In genomic region chr14:93332853-93333630, GRCh38 we compare ENCODE assay signal across 8 cellular contexts. TPM values are rescaled to one million over a fixed set of nuclear protein-coding genes. Genes with fewer than 3 reads are reported as not detected.
DNase-seq lines count a peak whose midpoint lies in the region; ATAC-seq and TF ChIP-seq lines count a peak whose summit lies in the region.

TSS of gene BTBD7 (minus strand) at chr14:93333036. CDS start at chr14:93296051, 36,985 bp downstream.

- peaks cover 0 to 2% of the 10 kb centered on the region in 2 donors for H3K36me3 ChIP-seq in aorta (ENCODE audit: control insufficient read depth in 1 of 2, insufficient read depth in 2 of 2, low read length in 1 of 2)

- WGBS in aorta, 2 donors, result 0% methylated on average over 49 to 74 of the region's 74 CpGs

- peaks cover 0 to 11% of the 10 kb centered on the region in 2 donors for H3K4me1 ChIP-seq in aorta (ENCODE audit: control insufficient read depth in 1 of 2, insufficient read depth in 2 of 2, low read length in 2 of 2)

- no peak for TF ChIP-seq CTCF in astrocyte of the cerebellum (IDR thresholded peaks at IDR 0.05; ENCODE audit: low read depth, low read length, missing control alignments)

- peak; percentile 97 to 98 for DNase-seq in NCI-H2081 (lab: John Stamatoyannopoulos, UW)
- DNase-seq in T-helper 9 cell, result peak; percentile 95
- peak; percentile 83 for DNase-seq in astrocyte of the cerebellum (ENCODE audit: low read depth)
- DNase-seq in hepatic stellate cell (ENCODE audit: low spot score), result peak; percentile 96
- peak; percentile 77 for DNase-seq in renal cortical epithelial cell (ENCODE audit: low read depth)
- peak; percentile 97 to 99 for DNase-seq in aorta

- H3K27ac ChIP-seq in aorta (ENCODE audit: low read depth in 1 of 2, low read length in 2 of 2), result peak within 1 kb of the TSS; percentile 84 to 93

- ATAC-seq in GM18511 (IDR thresholded peaks at IDR 0.05; ENCODE audit: unreplicated experiment) (peak; percentile 85), HG03025 (IDR thresholded peaks at IDR 0.05; ENCODE audit: low FRiP score, unreplicated experiment) (peak; percentile 84), aorta (ENCODE audit: low FRiP score) (peak; percentile 99)

- H3K4me3 ChIP-seq in astrocyte of the cerebellum (ENCODE audit: low read depth, low read length) (peak within 1 kb of the TSS; percentile 69), aorta (ENCODE audit: low read length in 2 of 2) (peak within 1 kb of the TSS; percentile 87 to 91)

- in situ Hi-C loops in astrocyte of the cerebellum (cut with HindIII; ENCODE audit: low sequenced_read_pairs), result no loop called here

- intact Hi-C loops in aorta (cut with DNase I), result loop anchor here in 1 of 2 donors (2.0 kb wide), 1 partner anchor 126 kb away; the partner anchor contains the start of genes GON7 and UBR7

- H3K27me3 ChIP-seq in aorta (ENCODE audit: control insufficient read depth in 1 of 2, insufficient read depth in 2 of 2, low read length in 1 of 2), result no peaks in the 10 kb centered on the region

- H3K9me3 ChIP-seq in aorta (ENCODE audit: control insufficient read depth, low read length), result no peaks in the 10 kb centered on the region

RNA-seq across cellular contexts. Expression of gene BTBD7, which starts in this region (rescaled TPM):
- total RNA-seq in renal cortical epithelial cell (49.0 and 81.6 TPM in 2 replicates), aorta (10 to 100 TPM; 39.6 to 51.2 TPM)
- polyA plus RNA-seq in aorta, result 1 to 10 TPM; 7.4 to 8.5 TPM

Comparison
In these comparisons a context has a peak if more than half of its experiments do, and no peak if none do; other contexts are left out.
1. Peak in every context shown above with its lines: DNase-seq, ATAC-seq, H3K4me3 ChIP-seq and H3K27ac ChIP-seq.